In the genomic region with DNA sequence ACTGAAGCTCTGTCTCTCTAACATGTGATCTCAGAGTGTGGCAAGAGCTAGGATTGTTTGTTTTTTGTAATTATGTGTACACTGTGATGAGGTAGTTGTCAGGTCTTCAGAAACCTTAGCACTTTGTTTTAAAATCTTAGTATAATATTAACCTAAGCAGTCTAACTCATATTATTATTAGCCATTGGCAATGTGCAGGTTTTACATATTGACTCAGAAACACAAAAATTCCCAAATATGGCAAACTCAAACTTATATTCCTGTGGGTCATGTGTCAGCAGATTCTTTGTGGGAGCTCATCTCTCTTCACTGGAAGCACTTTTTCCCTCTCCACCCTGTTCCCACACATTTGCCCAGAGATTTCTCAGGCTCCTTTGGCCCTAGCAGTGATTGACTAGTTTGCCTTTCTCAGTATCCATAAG, we compare ENCODE assay signal across 24 cellular contexts. TPM values are rescaled to one million over a fixed set of nuclear protein-coding genes. Genes with fewer than 3 reads are reported as not detected.
"Had no signal": no experiment of that assay in that cellular context is flagged by ENCODE, and none has a peak within 500 bp of the region (broad histone marks: within the 10 kb centered on the region; RNA-seq: fewer than 3 reads in every experiment).

No MANE protein-coding gene starts in this region.

- H3K4me3 ChIP-seq: gastrocnemius medialis, lung, prostate gland, skin epidermis, spleen, transverse colon, upper lobe of right lung, uterus had no signal

- H3K36me3 ChIP-seq: gastrocnemius medialis, prostate gland, spleen, transverse colon, upper lobe of right lung, uterus had no signal

- H3K27ac ChIP-seq: epithelial cell of prostate, gastrocnemius medialis, prostate gland, skin epidermis, spleen, transverse colon, upper lobe of right lung, uterus had no signal

- H3K9me3 ChIP-seq: gastrocnemius medialis, prostate gland, spleen, transverse colon, upper lobe of right lung, uterus had no signal

- H3K4me1 ChIP-seq: gastrocnemius medialis, prostate gland, spleen, transverse colon, upper lobe of right lung, uterus had no signal

- H3K27me3 ChIP-seq: transverse colon, upper lobe of right lung, uterus had no signal

- DNase-seq: cerebellar nuclear complex; cortex of kidney; effector CD4-positive, alpha-beta T cell; endodermal cell; foreskin fibroblast; gastrocnemius medialis; head of caudate nucleus; kidney; left colon; left ventricle myocardium superior; natural killer cell; occipital lobe; right cardiac atrium; spleen; stimulated activated naive B cell treated with anti-CD40 and anti-IgM and Interleukin-4, amounts not matched to agents 10 μg/mL and 1 μg/mL and 100 μg/mL, for 72 hours; transverse colon; upper lobe of right lung; uterus had no signal

RNA-seq across cellular contexts. Expression of gene PWWP3B, which starts 8.2 kb away (rescaled TPM):
- total RNA-seq: dermis microvascular lymphatic vessel endothelial cell, mononuclear cell, natural killer cell, spleen had no signal
